In the genomic region with DNA sequence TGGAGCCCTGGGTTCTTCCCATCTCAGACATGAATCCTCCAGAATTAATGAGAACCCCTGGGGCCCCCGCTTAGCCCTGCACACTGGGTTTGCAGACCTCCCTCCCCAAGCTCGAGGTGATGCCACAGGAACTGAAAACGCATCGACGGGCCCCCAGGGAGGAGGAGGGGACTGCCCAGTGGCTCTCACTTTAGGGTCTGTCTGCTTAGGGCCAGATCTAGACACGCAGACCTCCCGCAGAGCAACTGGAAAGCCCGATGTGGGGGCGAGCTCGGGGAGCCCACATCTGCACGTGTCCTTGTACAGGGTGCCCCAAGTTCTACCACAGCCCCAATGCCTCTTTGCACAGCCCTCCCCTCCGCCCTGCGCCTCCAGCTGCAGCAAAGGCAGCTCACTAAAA, we compare ENCODE assay signal across 23 cellular contexts.
DNase-seq lines count a peak whose midpoint lies in the region; ATAC-seq and TF ChIP-seq lines count a peak whose summit lies in the region.
"Had no signal": no experiment of that assay in that cellular context is flagged by ENCODE, and none has a peak within 500 bp of the region (broad histone marks: within the 10 kb centered on the region; RNA-seq: fewer than 3 reads in every experiment).

No MANE protein-coding gene starts in this region.

- H3K27me3 ChIP-seq in GM06990 (replicated peaks; ENCODE audit: control insufficient read depth, insufficient read depth, low read length), result peaks cover 1% of the 10 kb centered on the region
- no peaks in the 10 kb centered on the region for H3K27me3 ChIP-seq in ovary

- H3K9me3 Mint-ChIP-seq in nephron progenitor cell, result no peaks in the 10 kb centered on the region
- no peaks in the 10 kb centered on the region for H3K9me3 Mint-ChIP-seq in activated CD4-positive, alpha-beta T cell treated with anti-CD3 and anti-CD28 coated beads for 36 hours (ENCODE audit: low read depth)
- H3K9me3 Mint-ChIP-seq: CD4-positive, alpha-beta memory T cell had no signal

- no peak for TF ChIP-seq POLR2A in ovary (IDR thresholded peaks at IDR 0.05)

- H3K9me3 ChIP-seq in SK-N-MC (ENCODE audit: low read depth, low read length), result no peaks in the 10 kb centered on the region
- H3K9me3 ChIP-seq in ovary, result no peaks in the 10 kb centered on the region

- no peak for TF ChIP-seq CTCF in GM06990 (IDR thresholded peaks at IDR 0.05; ENCODE audit: insufficient read depth, low read length, poor library complexity, severe bottlenecking)
- no peak for TF ChIP-seq CTCF in nephron progenitor cell (IDR thresholded peaks at IDR 0.05)
- TF ChIP-seq CTCF in ovary (IDR thresholded peaks at IDR 0.05), result no peak

- H3K27ac Mint-ChIP-seq in nephron progenitor cell, result peak overlapping the region; percentile 25
- no peak overlapping the region for H3K27ac Mint-ChIP-seq in activated CD4-positive, alpha-beta T cell treated with anti-CD3 and anti-CD28 coated beads for 36 hours
- H3K27ac Mint-ChIP-seq: CD4-positive, alpha-beta memory T cell had no signal

- POLR2A ChIA-PET in activated CD4-positive, alpha-beta T cell treated with anti-CD3 and anti-CD28 coated beads for 36 hours (lab: Charles Lee), result no interaction called here

- H3K4me3 ChIP-seq in GM06990 (replicated peaks; ENCODE audit: low read depth, low read length) (no peak overlapping the region), SK-N-MC (no peak overlapping the region), ovary (no peak overlapping the region)

- intact Hi-C loops in ovary (cut with DNase I), result loop anchor here in 1 of 4 donors (10.0 kb wide), 1 partner anchor 126 kb away; no protein-coding TSS in a partner anchor
- intact Hi-C loops in activated CD4-positive, alpha-beta T cell treated with anti-CD3 and anti-CD28 coated beads for 36 hours (cut with DNase I, micrococcal nuclease), result no loop called here

- H3K9ac ChIP-seq in SK-N-MC (ENCODE audit: insufficient read length), result no peak overlapping the region

- H3K27ac ChIP-seq in SK-N-MC (peak overlapping the region; percentile 87; the same call in 1 of the 2 replicates), ovary (no peak overlapping the region)

- peaks cover 8% of the 10 kb centered on the region for H3K4me1 ChIP-seq in ovary (ENCODE audit: insufficient read depth)

- TF ChIP-seq EP300 in ovary (IDR thresholded peaks at IDR 0.05), result no peak

- 84 to 87% (median 86%) methylated on average over 13 of the region's 13 CpGs for WGBS in ovary, 3 donors

- no peak overlapping the region for H3K4me3 Mint-ChIP-seq in nephron progenitor cell
- no peak overlapping the region for H3K4me3 Mint-ChIP-seq in activated CD4-positive, alpha-beta T cell treated with anti-CD3 and anti-CD28 coated beads for 36 hours
- H3K4me3 Mint-ChIP-seq: CD4-positive, alpha-beta memory T cell had no signal

- CTCF ChIA-PET in activated CD4-positive, alpha-beta T cell treated with anti-CD3 and anti-CD28 coated beads for 36 hours (lab: Charles Lee), result interaction anchor here (0.8 kb wide), 1 partner anchor 22 kb away, joined by 3 read pairs; no protein-coding TSS in a partner anchor

- peak; percentile 42 for ATAC-seq in GM19463 (IDR thresholded peaks at IDR 0.05; ENCODE audit: unreplicated experiment)
- no peak for ATAC-seq in HG03175 (IDR thresholded peaks at IDR 0.05; ENCODE audit: unreplicated experiment)
- no peak for ATAC-seq in HG02885 (IDR thresholded peaks at IDR 0.05; ENCODE audit: poor library complexity, unreplicated experiment)
- ATAC-seq in activated CD4-positive, alpha-beta T cell treated with anti-CD3 and anti-CD28 coated beads for 36 hours, result no peak
- ATAC-seq: SK-N-SH treated with all-trans-retinoic acid at 6 μM for 48 hours had no signal

- no peaks in the 10 kb centered on the region for H3K36me3 Mint-ChIP-seq in nephron progenitor cell (ENCODE audit: low read depth)
- no peaks in the 10 kb centered on the region for H3K36me3 Mint-ChIP-seq in activated CD4-positive, alpha-beta T cell treated with anti-CD3 and anti-CD28 coated beads for 36 hours (ENCODE audit: low read depth)
- H3K36me3 Mint-ChIP-seq: CD4-positive, alpha-beta memory T cell had no signal

- peaks cover 63% of the 10 kb centered on the region for H3K4me1 Mint-ChIP-seq in nephron progenitor cell
- H3K4me1 Mint-ChIP-seq in activated CD4-positive, alpha-beta T cell treated with anti-CD3 and anti-CD28 coated beads for 36 hours, result no peaks in the 10 kb centered on the region

- peaks cover 7% of the 10 kb centered on the region for H3K27me3 Mint-ChIP-seq in nephron progenitor cell (ENCODE audit: low read depth, poor library complexity)
- H3K27me3 Mint-ChIP-seq in activated CD4-positive, alpha-beta T cell treated with anti-CD3 and anti-CD28 coated beads for 36 hours, result peaks cover 2% of the 10 kb centered on the region
- H3K27me3 Mint-ChIP-seq: CD4-positive, alpha-beta memory T cell had no signal

- peak; percentile 54 for DNase-seq in GM06990 (ENCODE audit: extremely low read depth, insufficient read length)
- no peak for DNase-seq in SK-N-MC (ENCODE audit: low read depth, low spot score)
- DNase-seq in nephron progenitor cell, result no peak
- no peak for DNase-seq in ovary
- DNase-seq in activated CD4-positive, alpha-beta T cell treated with anti-CD3 and anti-CD28 coated beads for 36 hours, result no peak
- DNase-seq: CD4-positive, alpha-beta memory T cell; DMS53; EL; IMR-90; MM.1S; NCI-H1092 treated with DMSO at 0.1 percent for 48 hours; NCI-H146; NCI-H2081; NCI-H510A; NCI-H748 treated with DMSO at 0.1 percent for 48 hours; NK-92 treated with Interleukin-12 subunit alpha and Interleukin-12 subunit beta, amount 100 ng/mL, for 24 hours; RPMI8226; SHP77 treated with DMSO at 0.1 percent for 48 hours; T-helper 1 cell had no signal

- H3K36me3 ChIP-seq in GM06990 (ENCODE audit: control insufficient read depth, insufficient read depth, low read length) (no peaks in the 10 kb centered on the region), SK-N-MC (ENCODE audit: insufficient read depth, low read length) (no peaks in the 10 kb centered on the region), ovary (no peaks in the 10 kb centered on the region)
